ENCODE assay signal across 29 cellular contexts in genomic region chr5:116379306-116379705, GRCh38.
"Had no signal": no experiment of that assay in that cellular context is flagged by ENCODE, and none has a peak within 500 bp of the region (broad histone marks: within the 10 kb centered on the region; RNA-seq: fewer than 3 reads in every experiment).

No MANE protein-coding gene starts in this region.

- ATAC-seq: left cardiac atrium; left lung; mucosa of descending colon; naive thymus-derived CD4-positive, alpha-beta T cell; psoas muscle; right cardiac atrium; stimulated activated memory B cell treated with anti-CD40 and anti-IgM and Interleukin-4, amounts not matched to agents 10 μg/mL and 1 μg/mL and 100 μg/mL, for 72 hours; stimulated activated naive CD8-positive, alpha-beta T cell treated with anti-CD3 and anti-CD28 coated beads, Interleukin-15, Interleukin-2, amounts not matched to agents 100 U/mL and 50 U/mL, for 24 hours had no signal

- H3K9me3 Mint-ChIP-seq: dendritic cell treated with granulocyte-macrophage colony-stimulating factor and Interleukin-4, amounts not matched to agents 40 ng/mL and 50 ng/mL, for 4 days; mesothelial cell of epicardium; nephron progenitor cell; stimulated activated memory B cell treated with anti-CD40 and anti-IgM and Interleukin-4, amounts not matched to agents 10 μg/mL and 1 μg/mL and 100 μg/mL, for 72 hours had no signal

- H3K4me3 Mint-ChIP-seq: dendritic cell treated with granulocyte-macrophage colony-stimulating factor and Interleukin-4, amounts not matched to agents 40 ng/mL and 50 ng/mL, for 4 days; mesothelial cell of epicardium; naive thymus-derived CD4-positive, alpha-beta T cell; stimulated activated memory B cell treated with anti-CD40 and anti-IgM and Interleukin-4, amounts not matched to agents 10 μg/mL and 1 μg/mL and 100 μg/mL, for 72 hours had no signal

- DNase-seq: colonic mucosa; effector CD8-positive, alpha-beta T cell; esophagus squamous epithelium; foreskin melanocyte; kidney; left cardiac atrium; left lung; mesenchymal stem cell; mucosa of descending colon; naive thymus-derived CD4-positive, alpha-beta T cell; occipital lobe; ovary; posterior cingulate gyrus; psoas muscle; right cardiac atrium; sigmoid colon; spleen; stimulated activated CD4-positive, alpha-beta T cell treated with anti-CD3 and anti-CD28 coated beads, Interleukin-4, amount 100 ng/mL, for 4 hours; stimulated activated naive CD8-positive, alpha-beta T cell treated with anti-CD3 and anti-CD28 coated beads, Interleukin-15, Interleukin-2, amounts not matched to agents 100 U/mL and 50 U/mL, for 24 hours; substantia nigra; testis; tibial artery; upper lobe of left lung had no signal

- H3K36me3 Mint-ChIP-seq: mesothelial cell of epicardium had no signal

- H3K27me3 Mint-ChIP-seq: dendritic cell treated with granulocyte-macrophage colony-stimulating factor and Interleukin-4, amounts not matched to agents 40 ng/mL and 50 ng/mL, for 4 days; naive thymus-derived CD4-positive, alpha-beta T cell; stimulated activated memory B cell treated with anti-CD40 and anti-IgM and Interleukin-4, amounts not matched to agents 10 μg/mL and 1 μg/mL and 100 μg/mL, for 72 hours had no signal

- H3K27ac Mint-ChIP-seq: dendritic cell treated with granulocyte-macrophage colony-stimulating factor and Interleukin-4, amounts not matched to agents 40 ng/mL and 50 ng/mL, for 4 days; stimulated activated memory B cell treated with anti-CD40 and anti-IgM and Interleukin-4, amounts not matched to agents 10 μg/mL and 1 μg/mL and 100 μg/mL, for 72 hours had no signal

- FAIRE-seq: endothelial cell of umbilical vein, kidney, urothelium cell line had no signal

- H3K4me1 Mint-ChIP-seq: naive thymus-derived CD4-positive, alpha-beta T cell; stimulated activated memory B cell treated with anti-CD40 and anti-IgM and Interleukin-4, amounts not matched to agents 10 μg/mL and 1 μg/mL and 100 μg/mL, for 72 hours had no signal
